In genomic region chr19:54183431-54183830, GRCh38 we compare ENCODE assay signal across 26 cellular contexts. TPM values are rescaled to one million over a fixed set of nuclear protein-coding genes. Genes with fewer than 3 reads are reported as not detected.
DNase-seq lines count a peak whose midpoint lies in the region; ATAC-seq, FAIRE-seq and TF ChIP-seq lines count a peak whose summit lies in the region.
"Had no signal": no experiment of that assay in that cellular context is flagged by ENCODE, and none has a peak within 500 bp of the region (broad histone marks: within the 10 kb centered on the region; RNA-seq: fewer than 3 reads in every experiment).

No MANE protein-coding gene starts in this region.

- H4K20me1 ChIP-seq in Karpas-422 (ENCODE audit: insufficient read depth, low read depth, low read length): peaks cover 12% of the 10 kb centered on the region

- peaks cover 22% of the 10 kb centered on the region for H3K4me1 ChIP-seq in Karpas-422 (ENCODE audit: low read length)
- H3K4me1 ChIP-seq in neuronal stem cell (ENCODE audit: control insufficient read depth in 2 of 2, insufficient read depth in 1 of 2, low read depth in 1 of 2, low read length in 2 of 2): peaks cover 12 to 21% of the 10 kb centered on the region in 2 donors

- no peak overlapping the region for H3K4ac ChIP-seq in neuronal stem cell (ENCODE audit: low read length)

- H3K27ac Mint-ChIP-seq in endothelial cell (ENCODE audit: unreplicated experiment): peak overlapping the region; percentile 52

- H2BK15ac ChIP-seq in neuronal stem cell (ENCODE audit: low read length): no peak overlapping the region

- peaks cover 25% of the 10 kb centered on the region for H3K4me1 Mint-ChIP-seq in endothelial cell (ENCODE audit: unreplicated experiment)

- H3K36me3 ChIP-seq in Karpas-422 (ENCODE audit: insufficient read depth, low read length) (0 out of 2 replicates have a peak, but pooled peaks cover 9% of the 10 kb centered on the region), neuronal stem cell (replicated peaks in 1 of 2; ENCODE audit: control insufficient read depth in 2 of 2, insufficient read depth in 2 of 2, low read length in 2 of 2) (peaks cover 30 to 55% of the 10 kb centered on the region in 2 donors)

- H3K23ac ChIP-seq in neuronal stem cell (ENCODE audit: low read depth, low read length, poor library complexity): peak overlapping the region; percentile 90

- CTCF ChIA-PET in AG04450 (lab: Charles Lee): no interaction called here

- H3K4me3 Mint-ChIP-seq in endothelial cell (ENCODE audit: unreplicated experiment): no peak overlapping the region

- H3K14ac ChIP-seq in neuronal stem cell (ENCODE audit: low read length): no peak overlapping the region

- H3K9me3 ChIP-seq in AG04450 (ENCODE audit: control insufficient read depth, insufficient read depth, low read length) (no peaks in the 10 kb centered on the region), Karpas-422 (ENCODE audit: low read length) (no peaks in the 10 kb centered on the region), neuronal stem cell (replicated peaks in 1 of 2; ENCODE audit: control insufficient read depth in 2 of 2, insufficient read depth in 1 of 2, low read depth in 1 of 2, low read length in 2 of 2) (no peaks in the 10 kb centered on the region)

- WGBS in neuronal stem cell (ENCODE audit: extremely low coverage in 2 of 2, insufficient read length in 2 of 2, insufficient replicate concordance in 1 of 2), 2 donors: no CpG with 5 or more reads among the region's 11 CpGs

- peaks cover 30% of the 10 kb centered on the region for H3K36me3 Mint-ChIP-seq in endothelial cell (ENCODE audit: low read depth, unreplicated experiment)

- H3K9me3 Mint-ChIP-seq in endothelial cell (ENCODE audit: unreplicated experiment): no peaks in the 10 kb centered on the region
- H3K9me3 Mint-ChIP-seq: CD4-positive, alpha-beta memory T cell had no signal

- H3K79me1 ChIP-seq in neuronal stem cell (ENCODE audit: low read depth, low read length): peaks cover 9% of the 10 kb centered on the region

- DNase-seq in AG04450 (ENCODE audit: low read depth, low spot score) (no peak), Karpas-422 (peak; percentile 37), endothelial cell (ENCODE audit: low spot score) (no peak), neuronal stem cell (ENCODE audit: low spot score) (no peak), D721Med (ENCODE audit: insufficient read length, low spot score) (no peak), Ammon's horn (ENCODE audit: low spot score) (no peak)
- DNase-seq: C1 segment of cervical spinal cord; CD4-positive, alpha-beta memory T cell; COR-L47; Kasumi-1; NCI-H1092 treated with DMSO at 0.1 percent for 48 hours; NCI-H1436; NCI-H187; NCI-H2081 treated with DMSO at 0.1 percent for 48 hours; NCI-H2171; NCI-H226; NCI-H510A; SHP77 had no signal

- no peak overlapping the region for H3K9ac ChIP-seq in Karpas-422 (ENCODE audit: low read length)
- peak overlapping the region; percentile 61 for H3K9ac ChIP-seq in neuronal stem cell (ENCODE audit: low read depth, low read length, poor library complexity)

- no peak overlapping the region for H4K91ac ChIP-seq in neuronal stem cell (ENCODE audit: low read depth, low read length, poor library complexity)

- TF ChIP-seq CTCF in AG04450 (IDR thresholded peaks at IDR 0.05; ENCODE audit: low read depth, low read length) (no peak), endothelial cell (IDR thresholded peaks at IDR 0.05; ENCODE audit: unreplicated experiment) (no peak), D721Med (IDR thresholded peaks at IDR 0.05; ENCODE audit: insufficient read depth, missing control alignments) (no peak)

- H2BK5ac ChIP-seq in neuronal stem cell (ENCODE audit: low read length): no peak overlapping the region

- H3K79me2 ChIP-seq in Karpas-422 (ENCODE audit: low read length): peaks cover 17% of the 10 kb centered on the region

- H4K8ac ChIP-seq in neuronal stem cell (ENCODE audit: low read depth, low read length): no peak overlapping the region

- H3K18ac ChIP-seq in neuronal stem cell (ENCODE audit: low read length): no peak overlapping the region

- H3K9me2 ChIP-seq in Karpas-422 (replicated peaks; ENCODE audit: insufficient read depth, low read length): no peaks in the 10 kb centered on the region

- H3K4me2 ChIP-seq in Karpas-422 (ENCODE audit: low read depth, low read length, poor library complexity, severe bottlenecking) (no peak overlapping the region), neuronal stem cell (ENCODE audit: insufficient read depth, low read length, poor library complexity, severe bottlenecking) (no peak overlapping the region)

- H3K27ac ChIP-seq in AG04450 (ENCODE audit: low read depth, low read length) (peak overlapping the region; percentile 11), Karpas-422 (ENCODE audit: low read length) (no peak overlapping the region), neuronal stem cell (replicated peaks; ENCODE audit: low read length) (no peak overlapping the region)
- H3K27ac ChIP-seq: HL-60 had no signal

- FAIRE-seq in D721Med (lab: Jason Lieb, UNC): no peak
- FAIRE-seq: G401.6, GM12878, H1 had no signal

- POLR2A ChIA-PET in AG04450 (lab: Yijun Ruan, JAX): no interaction called here

- H3K27me3 Mint-ChIP-seq in endothelial cell (ENCODE audit: unreplicated experiment): peaks cover 19% of the 10 kb centered on the region
- H3K27me3 Mint-ChIP-seq: CD4-positive, alpha-beta memory T cell had no signal

- H3K27me3 ChIP-seq in AG04450 (ENCODE audit: control insufficient read depth, insufficient read depth, low read length): no peaks in the 10 kb centered on the region
- no peaks in the 10 kb centered on the region for H3K27me3 ChIP-seq in Karpas-422 (ENCODE audit: low read length)
- H3K27me3 ChIP-seq in neuronal stem cell (ENCODE audit: control insufficient read depth in 3 of 3, insufficient read depth in 3 of 3, low read depth in 1 of 3, low read length in 3 of 3): no peaks in the 10 kb centered on the region

- no peak for ATAC-seq in GM18861 (IDR thresholded peaks at IDR 0.05; ENCODE audit: unreplicated experiment)
- ATAC-seq: GM12878, Panc1 had no signal

- H2AFZ ChIP-seq in Karpas-422 (ENCODE audit: low read length) (no peak overlapping the region), neuronal stem cell (ENCODE audit: low read length) (no peak overlapping the region)

- H2AK5ac ChIP-seq in neuronal stem cell (ENCODE audit: low read depth, low read length): no peak overlapping the region

- no peak overlapping the region for H2BK120ac ChIP-seq in neuronal stem cell (ENCODE audit: low read depth, low read length)

- no peak overlapping the region for H2BK12ac ChIP-seq in neuronal stem cell (ENCODE audit: low read length)

- H3K4me3 ChIP-seq in AG04450 (ENCODE audit: low read depth, low read length): no peak overlapping the region
- no peak overlapping the region for H3K4me3 ChIP-seq in Karpas-422 (ENCODE audit: low read length)
- peak overlapping the region in 1 of 2 donors; percentile 8 for H3K4me3 ChIP-seq in neuronal stem cell (ENCODE audit: low read length in 2 of 2)
- H3K4me3 ChIP-seq: GM12878 had no signal

RNA-seq across cellular contexts. Expression of gene MBOAT7, which starts 5.9 kb away (rescaled TPM):
- polyA plus RNA-seq in AG04450 (2011; rRNA removed): 45.1 and 63.2 TPM in 2 replicates
- polyA minus RNA-seq in AG04450 (2011; rRNA and poly(A)+ RNA removed): 33.8 and 44.8 TPM in 2 replicates
- 85.6 and 90.0 TPM in 2 replicates for total RNA-seq in Karpas-422 (2014; rRNA removed; shearing (Covaris generic); ENCODE audit: low replicate concordance)
- 203 TPM for total RNA-seq in endothelial cell (ENCODE audit: unreplicated experiment)
- polyA plus RNA-seq in neuronal stem cell (2013, experiment 1 of 2): 76.6 TPM
- polyA plus RNA-seq in neuronal stem cell (2013, experiment 2 of 2): 77.6 TPM

RNA-seq across cellular contexts. Expression of gene TSEN34, which starts 7.7 kb away (rescaled TPM):
- 32.4 and 36.4 TPM in 2 replicates for polyA plus RNA-seq in AG04450 (2011; rRNA removed)
- polyA minus RNA-seq in AG04450 (2011; rRNA and poly(A)+ RNA removed): 17.4 and 25.2 TPM in 2 replicates
- total RNA-seq in Karpas-422 (2014; rRNA removed; shearing (Covaris generic); ENCODE audit: low replicate concordance): 28.1 and 39.8 TPM in 2 replicates
- total RNA-seq in endothelial cell (ENCODE audit: unreplicated experiment): 27.8 TPM
- 39.4 TPM for polyA plus RNA-seq in neuronal stem cell (2013, experiment 1 of 2)
- polyA plus RNA-seq in neuronal stem cell (2013, experiment 2 of 2): 39.2 TPM

RNA-seq across cellular contexts. Expression of gene TMC4, which starts 10.5 kb away (rescaled TPM):
- 1.3 and 1.5 TPM in 2 replicates for polyA plus RNA-seq in AG04450 (2011; rRNA removed)
- 0.18 TPM in 1 of 2 replicates, not detected in the other for polyA minus RNA-seq in AG04450 (2011; rRNA and poly(A)+ RNA removed)
- 6.2 TPM in 1 of 2 replicates, not detected in the other for total RNA-seq in Karpas-422 (2014; rRNA removed; shearing (Covaris generic); ENCODE audit: low replicate concordance)
- 2.6 TPM for total RNA-seq in endothelial cell (ENCODE audit: unreplicated experiment)
- 0.25 TPM for polyA plus RNA-seq in neuronal stem cell (2013, experiment 1 of 2)
- polyA plus RNA-seq in neuronal stem cell (2013, experiment 2 of 2): 0.36 TPM
- total RNA-seq: A172, SK-MEL-5 had no signal

RNA-seq across cellular contexts. Expression of gene RPS9, which starts 17.2 kb away (rescaled TPM):
- polyA plus RNA-seq in AG04450 (2011; rRNA removed): 1,566 and 2,378 TPM in 2 replicates
- polyA minus RNA-seq in AG04450 (2011; rRNA and poly(A)+ RNA removed): 360 and 501 TPM in 2 replicates
- 3,304 and 6,295 TPM in 2 replicates for total RNA-seq in Karpas-422 (2014; rRNA removed; shearing (Covaris generic); ENCODE audit: low replicate concordance)
- 1,195 TPM for total RNA-seq in endothelial cell (ENCODE audit: unreplicated experiment)
- 2,591 TPM for polyA plus RNA-seq in neuronal stem cell (2013, experiment 1 of 2)
- 2,507 TPM for polyA plus RNA-seq in neuronal stem cell (2013, experiment 2 of 2)

RNA-seq across cellular contexts. Expression of gene LENG1, which starts 23.9 kb away (rescaled TPM):
- polyA plus RNA-seq in AG04450 (2011; rRNA removed): 3.0 and 3.3 TPM in 2 replicates
- polyA minus RNA-seq in AG04450 (2011; rRNA and poly(A)+ RNA removed): 0.37 and 0.56 TPM in 2 replicates
- 1.6 and 14.0 TPM in 2 replicates for total RNA-seq in Karpas-422 (2014; rRNA removed; shearing (Covaris generic); ENCODE audit: low replicate concordance)
- total RNA-seq in endothelial cell (ENCODE audit: unreplicated experiment): 3.4 TPM
- 5.6 TPM for polyA plus RNA-seq in neuronal stem cell (2013, experiment 1 of 2)
- polyA plus RNA-seq in neuronal stem cell (2013, experiment 2 of 2): 5.8 TPM
